Comparison of ENCODE assay signal across 39 cellular contexts in the genomic region with DNA sequence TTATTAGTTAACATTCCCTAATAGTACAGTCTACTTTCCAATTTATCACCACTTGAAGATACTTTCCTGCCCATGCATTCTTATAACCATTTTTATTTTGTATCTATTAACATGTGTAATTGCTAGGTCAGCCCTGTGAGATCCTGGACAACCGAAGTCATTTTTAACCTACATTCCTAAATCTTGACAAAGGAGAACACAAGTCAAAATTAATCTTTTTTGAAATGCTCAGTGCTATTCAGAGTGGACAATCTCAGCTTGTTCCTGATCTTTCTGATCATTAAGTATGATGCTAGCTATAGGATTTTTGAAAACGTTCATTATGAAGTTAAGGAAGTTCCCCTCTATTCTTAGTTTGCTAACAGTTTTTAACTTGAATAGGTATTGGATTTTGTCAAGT. TPM values are rescaled to one million over a fixed set of nuclear protein-coding genes. Genes with fewer than 3 reads are reported as not detected.
"Had no signal": no experiment of that assay in that cellular context is flagged by ENCODE, and none has a peak within 500 bp of the region (broad histone marks: within the 10 kb centered on the region; RNA-seq: fewer than 3 reads in every experiment).

No MANE protein-coding gene starts in this region.

- DNase-seq: activated B cell treated with CpG ODN at 0.5 μM for 24 hours; activated CD4-positive, alpha-beta memory T cell treated with anti-CD3 and anti-CD28 coated beads, Interleukin-2, amount 10 ng/mL, durations not matched to agents 7 days and 5 days; activated CD4-positive, alpha-beta T cell treated with anti-CD3 and anti-CD28 coated beads for 48 hours; activated CD4-positive, CD25-positive, alpha-beta regulatory T cell treated with anti-CD3 and anti-CD28 coated beads, Interleukin-2, amount 50 U/mL, for 72 hours; activated CD8-positive, alpha-beta memory T cell treated with anti-CD3 and anti-CD28 coated beads for 24 hours; activated CD8-positive, alpha-beta memory T cell treated with anti-CD3 and anti-CD28 coated beads, Interleukin-2, amount 10 ng/mL, durations not matched to agents 7 days and 5 days; activated CD8-positive, alpha-beta memory T cell treated with anti-CD3 and anti-CD28 coated beads, Interleukin-2, amount 50 U/mL, for 48 hours; activated effector memory CD4-positive, alpha-beta T cell treated with Interleukin-2 at 50 U/mL for 16 hours; activated naive CD4-positive, alpha-beta T cell; activated naive CD4-positive, alpha-beta T cell treated with anti-CD3 and anti-CD28 coated beads, Interleukin-2, amount 50 U/mL, for 16 hours; activated naive CD8-positive, alpha-beta T cell treated with anti-CD3 and anti-CD28 coated beads for 36 hours; activated T-cell treated with anti-CD3 and anti-CD28 coated beads, Interleukin-2, amount 50 U/mL, for 48 hours; amniotic stem cell; aorta; brain microvascular endothelial cell; central memory CD4-positive, alpha-beta T cell; Karpas-422; MM.1S; MV-4-11; NCI-H1092; NCI-H1436 treated with DMSO at 0.1 percent for 48 hours; NCI-H1694 treated with DMSO at 0.1 percent for 48 hours; NCI-H2029; NCI-H2107; NCI-H2171; NCI-H510A; NCI-H526; NCI-H748 treated with DMSO at 0.1 percent for 48 hours; NK-92 treated with Interleukin-12 subunit alpha and Interleukin-12 subunit beta, amount 100 ng/mL, for 24 hours; PC-3; Peyer's patch; RPMI8226; SHP77 treated with DMSO at 0.1 percent for 48 hours; SW 1271; T-helper 1 cell; T-helper 2 cell; T-helper 9 cell had no signal

- H3K36me3 Mint-ChIP-seq: activated CD8-positive, alpha-beta memory T cell treated with anti-CD3 and anti-CD28 coated beads, Interleukin-2, amount 10 ng/mL, durations not matched to agents 7 days and 5 days; activated naive CD8-positive, alpha-beta T cell treated with anti-CD3 and anti-CD28 coated beads for 36 hours had no signal

- H3K4me3 Mint-ChIP-seq: activated B cell treated with CpG ODN at 0.5 μM for 24 hours; activated CD4-positive, alpha-beta memory T cell treated with anti-CD3 and anti-CD28 coated beads, Interleukin-2, amount 10 ng/mL, durations not matched to agents 7 days and 5 days; activated CD8-positive, alpha-beta memory T cell treated with anti-CD3 and anti-CD28 coated beads, Interleukin-2, amount 10 ng/mL, durations not matched to agents 7 days and 5 days; activated naive CD8-positive, alpha-beta T cell treated with anti-CD3 and anti-CD28 coated beads for 36 hours had no signal

- H3K9me3 ChIP-seq: Peyer's patch, SJSA1 had no signal

- H3K4me1 ChIP-seq: Peyer's patch, SJSA1 had no signal

- H3K4me3 ChIP-seq: Peyer's patch, SJSA1 had no signal

- H3K9me3 Mint-ChIP-seq: activated B cell treated with CpG ODN at 0.5 μM for 24 hours; activated CD4-positive, alpha-beta memory T cell treated with anti-CD3 and anti-CD28 coated beads, Interleukin-2, amount 10 ng/mL, durations not matched to agents 7 days and 5 days; activated naive CD8-positive, alpha-beta T cell treated with anti-CD3 and anti-CD28 coated beads for 36 hours had no signal

- H3K36me3 ChIP-seq: brain microvascular endothelial cell, Peyer's patch, SJSA1 had no signal

- H3K4me1 Mint-ChIP-seq: activated B cell treated with CpG ODN at 0.5 μM for 24 hours; activated CD4-positive, alpha-beta memory T cell treated with anti-CD3 and anti-CD28 coated beads, Interleukin-2, amount 10 ng/mL, durations not matched to agents 7 days and 5 days; activated CD8-positive, alpha-beta memory T cell treated with anti-CD3 and anti-CD28 coated beads, Interleukin-2, amount 10 ng/mL, durations not matched to agents 7 days and 5 days; activated naive CD8-positive, alpha-beta T cell treated with anti-CD3 and anti-CD28 coated beads for 36 hours had no signal

- H3K27me3 ChIP-seq: brain microvascular endothelial cell, Peyer's patch, SJSA1 had no signal

- H3K27ac Mint-ChIP-seq: activated B cell treated with CpG ODN at 0.5 μM for 24 hours; activated CD4-positive, alpha-beta memory T cell treated with anti-CD3 and anti-CD28 coated beads, Interleukin-2, amount 10 ng/mL, durations not matched to agents 7 days and 5 days; activated CD8-positive, alpha-beta memory T cell treated with anti-CD3 and anti-CD28 coated beads, Interleukin-2, amount 10 ng/mL, durations not matched to agents 7 days and 5 days; activated naive CD8-positive, alpha-beta T cell treated with anti-CD3 and anti-CD28 coated beads for 36 hours had no signal

- H3K27ac ChIP-seq: brain microvascular endothelial cell, Peyer's patch, SJSA1, VCaP had no signal

- ATAC-seq: activated CD8-positive, alpha-beta memory T cell treated with anti-CD3 and anti-CD28 coated beads, Interleukin-2, amount 10 ng/mL, durations not matched to agents 7 days and 5 days; PC-3 had no signal

RNA-seq across cellular contexts. Expression of a gene that starts 37.5 kb away (rescaled TPM):
- total RNA-seq: activated B cell treated with CpG ODN at 0.5 μM for 24 hours; activated CD4-positive, alpha-beta memory T cell treated with anti-CD3 and anti-CD28 coated beads, Interleukin-2, amount 10 ng/mL, durations not matched to agents 7 days and 5 days; activated CD8-positive, alpha-beta memory T cell treated with anti-CD3 and anti-CD28 coated beads, Interleukin-2, amount 10 ng/mL, durations not matched to agents 7 days and 5 days; activated naive CD8-positive, alpha-beta T cell treated with anti-CD3 and anti-CD28 coated beads for 36 hours; aorta; Peyer's patch had no signal
